ENCODE assay signal across 8 cellular contexts in genomic region chr18:63074987-63075404, GRCh38.
DNase-seq lines count a peak whose midpoint lies in the region; ATAC-seq lines count a peak whose summit lies in the region.

No MANE protein-coding gene starts in this region.

- H3K23ac ChIP-seq in mesendoderm (ENCODE audit: low read length) = no peak overlapping the region

- H2BK5ac ChIP-seq in mesendoderm (ENCODE audit: low read length) = no peak overlapping the region

- peaks cover 5% of the 10 kb centered on the region for H3K9me3 ChIP-seq in endocrine pancreas (ENCODE audit: control insufficient read depth, low read length)
- no peaks in the 10 kb centered on the region for H3K9me3 ChIP-seq in Karpas-422 (ENCODE audit: low read length)

- peak; percentile 42 for ATAC-seq in HG02759 (IDR thresholded peaks at IDR 0.05; ENCODE audit: unreplicated experiment)

- H4K8ac ChIP-seq in mesendoderm (ENCODE audit: low read depth, low read length) = no peak overlapping the region

- no peak overlapping the region for H3K4ac ChIP-seq in mesendoderm (ENCODE audit: low read depth, low read length)

- no peak overlapping the region for H3K18ac ChIP-seq in mesendoderm (ENCODE audit: low read length)

- H3K4me1 ChIP-seq in endocrine pancreas (ENCODE audit: control insufficient read depth, insufficient read depth, low read length) (no peaks in the 10 kb centered on the region), mesendoderm (ENCODE audit: control insufficient read depth, low read depth, low read length) (no peaks in the 10 kb centered on the region), Karpas-422 (ENCODE audit: low read length) (no peaks in the 10 kb centered on the region)

- H2BK15ac ChIP-seq in mesendoderm (replicated peaks; ENCODE audit: low read depth) = no peak overlapping the region

- H3K4me3 ChIP-seq in endocrine pancreas (ENCODE audit: control insufficient read depth, insufficient read depth, low read length) (peak overlapping the region; percentile 36), mesendoderm (ENCODE audit: low read length) (peak overlapping the region; percentile 56), Karpas-422 (ENCODE audit: low read length) (no peak overlapping the region)

- no peaks in the 10 kb centered on the region for H4K20me1 ChIP-seq in Karpas-422 (ENCODE audit: insufficient read depth, low read depth, low read length)

- no peak overlapping the region for H2AK5ac ChIP-seq in mesendoderm (ENCODE audit: low read length)

- H3K36me3 ChIP-seq in endocrine pancreas (ENCODE audit: control insufficient read depth, insufficient read depth, low read length) (no peaks in the 10 kb centered on the region), mesendoderm (ENCODE audit: control insufficient read depth, insufficient read depth, low read length) (no peaks in the 10 kb centered on the region), Karpas-422 (ENCODE audit: insufficient read depth, low read length) (no peaks in the 10 kb centered on the region)

- no peak overlapping the region for H4K5ac ChIP-seq in mesendoderm (ENCODE audit: low read length)

- no peaks in the 10 kb centered on the region for H3K79me1 ChIP-seq in mesendoderm (ENCODE audit: low read length)

- H3K56ac ChIP-seq in mesendoderm (ENCODE audit: low read length) = peak overlapping the region; percentile 29

- DNase-seq in DMS53 (lab: John Stamatoyannopoulos, UW) = peak; percentile 99
- peak; percentile 97 for DNase-seq in NCI-H510A treated with DMSO at 0.1 percent for 48 hours (lab: John Stamatoyannopoulos, UW)
- peak; percentile 30 to 41 (median 35) for DNase-seq in activated CD8-positive, alpha-beta memory T cell treated with anti-CD3 and anti-CD28 coated beads for 48 hours (ENCODE audit: low read depth in 2 of 3, low spot score in 2 of 3)
- DNase-seq in mesendoderm = peak; percentile 84
- DNase-seq in stimulated activated CD8-positive, alpha-beta memory T cell treated with anti-CD3 and anti-CD28 coated beads, Interleukin-12 subunit alpha, Interleukin-12 subunit beta, amount 100 ng/mL, for 4 hours (ENCODE audit: low read depth) = peak; percentile 27
- no peak for DNase-seq in Karpas-422

- H3K9me2 ChIP-seq in Karpas-422 (replicated peaks; ENCODE audit: insufficient read depth, low read length) = no peaks in the 10 kb centered on the region

- no peak overlapping the region for H2BK120ac ChIP-seq in mesendoderm (ENCODE audit: low read depth, low read length)

- H3K27ac ChIP-seq in mesendoderm (ENCODE audit: low read depth, low read length) (no peak overlapping the region), Karpas-422 (ENCODE audit: low read length) (no peak overlapping the region)

- H3K4me2 ChIP-seq in mesendoderm (ENCODE audit: low read length) = peak overlapping the region; percentile 47
- H3K4me2 ChIP-seq in Karpas-422 (ENCODE audit: low read depth, low read length, poor library complexity, severe bottlenecking) = no peak overlapping the region

- H3K79me2 ChIP-seq in mesendoderm (ENCODE audit: control insufficient read depth, insufficient read depth, low read length) (no peaks in the 10 kb centered on the region), Karpas-422 (ENCODE audit: low read length) (no peaks in the 10 kb centered on the region)

- no CpG with 5 or more reads among the region's 19 CpGs for WGBS in mesendoderm (ENCODE audit: extremely low coverage, insufficient coverage, low lambda C conversion rate)

- H3K9ac ChIP-seq in endocrine pancreas (ENCODE audit: control insufficient read depth, insufficient read depth, low read length) (no peak overlapping the region), mesendoderm (ENCODE audit: low read length) (peak overlapping the region; percentile 56), Karpas-422 (ENCODE audit: low read length) (no peak overlapping the region)

- H3K27me3 ChIP-seq in endocrine pancreas (ENCODE audit: control insufficient read depth, insufficient read depth, low read length) = peaks cover 2% of the 10 kb centered on the region
- no peaks in the 10 kb centered on the region for H3K27me3 ChIP-seq in mesendoderm (ENCODE audit: insufficient read depth, low read length, poor library complexity)
- H3K27me3 ChIP-seq in Karpas-422 (ENCODE audit: low read length) = no peaks in the 10 kb centered on the region

- H2AFZ ChIP-seq in Karpas-422 (ENCODE audit: low read length) = no peak overlapping the region
